In genomic region chr16:30526137-30526822, GRCh38 we compare ENCODE assay signal across 8 cellular contexts. TPM values are rescaled to one million over a fixed set of nuclear protein-coding genes. Genes with fewer than 3 reads are reported as not detected.
DNase-seq lines count a peak whose midpoint lies in the region; ATAC-seq and TF ChIP-seq lines count a peak whose summit lies in the region.

Gene ZNF768, minus strand, starts transcription at chr16:30526566. Its CDS starts 153 bp downstream, at chr16:30526413.

- WGBS in suprapubic skin: 0% methylated on average over 7 of the region's 73 CpGs

- ATAC-seq in HG03558 (IDR thresholded peaks at IDR 0.05; ENCODE audit: extremely low read depth, unreplicated experiment) (peak; percentile 19), WTC11 (peak; percentile 11), memory B cell (ENCODE audit: low read depth) (peak; percentile 9)

- H3K27ac Mint-ChIP-seq in WTC11: peak within 1 kb of the TSS; percentile 84; the same call in 1 of the 2 replicates
- H3K27ac Mint-ChIP-seq in memory B cell: peak within 1 kb of the TSS; percentile 91

- CTCF ChIA-PET in WTC11 (lab: Charles Lee): interaction anchor here (0.7 to 3.5 kb wide), 5 partner anchors 9 to 96 kb away, joined by 3 to 20 read pairs (median 12); partner anchors contain the start of gene DCTPP1

- TF ChIP-seq POLR2A in suprapubic skin (IDR thresholded peaks at IDR 0.05): no peak

- H3K36me3 ChIP-seq in effector memory CD4-positive, alpha-beta T cell (ENCODE audit: control insufficient read depth, insufficient read depth, low read length): peaks cover 11% of the 10 kb centered on the region
- H3K36me3 ChIP-seq in suprapubic skin: peaks cover 19% of the 10 kb centered on the region

- H3K9me3 ChIP-seq in effector memory CD4-positive, alpha-beta T cell (ENCODE audit: control insufficient read depth, low read length): no peaks in the 10 kb centered on the region
- H3K9me3 ChIP-seq in suprapubic skin: no peaks in the 10 kb centered on the region

- H3K4me3 ChIP-seq in effector memory CD4-positive, alpha-beta T cell (ENCODE audit: insufficient read depth, low read depth, low read length, poor library complexity, severe bottlenecking): peak within 1 kb of the TSS; percentile 90
- peak within 1 kb of the TSS; percentile 90 for H3K4me3 ChIP-seq in suprapubic skin

- peak within 1 kb of the TSS; percentile 73 for H3K4me3 Mint-ChIP-seq in WTC11
- peak within 1 kb of the TSS; percentile 94 for H3K4me3 Mint-ChIP-seq in memory B cell

- peak within 1 kb of the TSS; percentile 63 for H3K27ac ChIP-seq in effector memory CD4-positive, alpha-beta T cell (ENCODE audit: insufficient read depth, low read length, poor library complexity, severe bottlenecking)
- peak within 1 kb of the TSS; percentile 99 for H3K27ac ChIP-seq in suprapubic skin

- DNase-seq in CD1c-positive myeloid dendritic cell (ENCODE audit: extremely low spot score): peak; percentile 56
- DNase-seq in GM19238 (ENCODE audit: insufficient read length, low spot score): peak; percentile 63
- DNase-seq in WTC11 (ENCODE audit: low spot score): peak; percentile 77
- peak in 2 of 3 donors; percentile 23 to 26 for DNase-seq in effector memory CD4-positive, alpha-beta T cell
- DNase-seq in memory B cell (ENCODE audit: low spot score in 2 of 2): peak in 1 of 2 donors; percentile 33
- peak in 1 of 2 donors; percentile 88 for DNase-seq in suprapubic skin (ENCODE audit: low spot score in 2 of 2)
- no peak for DNase-seq in hepatic stellate cell (ENCODE audit: low spot score)

- no peaks in the 10 kb centered on the region for H3K27me3 ChIP-seq in effector memory CD4-positive, alpha-beta T cell (replicated peaks; ENCODE audit: control insufficient read depth, insufficient read depth, low read length, poor library complexity, severe bottlenecking)
- no peaks in the 10 kb centered on the region for H3K27me3 ChIP-seq in suprapubic skin

- no peaks in the 10 kb centered on the region for H3K27me3 Mint-ChIP-seq in WTC11 (ENCODE audit: low read depth)
- H3K27me3 Mint-ChIP-seq in memory B cell: no peaks in the 10 kb centered on the region

- H3K9me3 Mint-ChIP-seq in WTC11 (no peaks in the 10 kb centered on the region), memory B cell (no peaks in the 10 kb centered on the region)

- H3K4me1 ChIP-seq in effector memory CD4-positive, alpha-beta T cell (ENCODE audit: control insufficient read depth, insufficient read depth, low read length, poor library complexity, severe bottlenecking): peaks cover 12% of the 10 kb centered on the region
- peaks cover 34% of the 10 kb centered on the region for H3K4me1 ChIP-seq in suprapubic skin

- no peak for TF ChIP-seq EP300 in suprapubic skin (IDR thresholded peaks at IDR 0.05)

- peaks cover 16% of the 10 kb centered on the region for H3K4me1 Mint-ChIP-seq in WTC11
- peaks cover 20% of the 10 kb centered on the region for H3K4me1 Mint-ChIP-seq in memory B cell

- TF ChIP-seq CTCF in WTC11 (IDR thresholded peaks at IDR 0.05): no peak
- no peak for TF ChIP-seq CTCF in suprapubic skin (IDR thresholded peaks at IDR 0.05)

- H3K36me3 Mint-ChIP-seq in WTC11: 0 out of 2 replicates have a peak, but pooled peaks cover 7% of the 10 kb centered on the region
- peaks cover 6% of the 10 kb centered on the region for H3K36me3 Mint-ChIP-seq in memory B cell

- POLR2A ChIA-PET in WTC11 (lab: Charles Lee): interaction anchor here (1.0 to 1.1 kb wide), 5 partner anchors 9 to 649 kb away, joined by 3 to 9 read pairs (median 3); partner anchors contain the start of gene ZNF764

TF ChIP-seq in WTC11, 78 proteins besides CTCF, POLR2A, EP300 and RAD21:
- TF ChIP-seq IRF2 (CRISPR knock-in tag; IDR thresholded peaks at IDR 0.05; ENCODE audit: borderline replicate concordance, low read depth) (no peak), GABPB1 (CRISPR knock-in tag; IDR thresholded peaks at IDR 0.05) (peak; percentile 40; the same call in 1 of the 2 replicates), RELA (CRISPR knock-in tag; IDR thresholded peaks at IDR 0.05; ENCODE audit: borderline replicate concordance) (0 out of 2 replicates have a peak, but pooled peaks have one; percentile 3)
- TF ChIP-seq, protein P1, sequence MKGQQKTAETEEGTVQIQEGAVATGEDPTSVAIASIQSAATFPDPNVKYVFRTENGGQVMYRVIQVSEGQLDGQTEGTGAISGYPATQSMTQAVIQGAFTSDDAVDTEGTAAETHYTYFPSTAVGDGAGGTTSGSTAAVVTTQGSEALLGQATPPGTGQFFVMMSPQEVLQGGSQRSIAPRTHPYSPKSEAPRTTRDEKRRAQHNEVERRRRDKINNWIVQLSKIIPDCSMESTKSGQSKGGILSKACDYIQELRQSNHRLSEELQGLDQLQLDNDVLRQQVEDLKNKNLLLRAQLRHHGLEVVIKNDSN (CRISPR knock-in tag; IDR thresholded peaks at IDR 0.05): peak; percentile 22; the same call in 1 of the 2 replicates

RNA-seq across cellular contexts. Expression of gene ZNF768, which starts in this region (rescaled TPM):
- total RNA-seq in WTC11 (2021) (35.9 to 43.0 TPM (median 42.4 TPM) in 3 replicates), suprapubic skin (10 to 100 TPM; 30.5 to 41.3 (median 36.6) TPM)
